In genomic region chr14:23054000-23054811, GRCh38 we compare ENCODE assay signal across 1 cellular context.
TF ChIP-seq lines count a peak whose summit lies in the region.

No MANE protein-coding gene starts in this region.

TF ChIP-seq in K562, 482 proteins besides CTCF, POLR2A, EP300 and RAD21 (continued from another document):
- 0 out of 4 replicates have a peak, but pooled peaks of 1 of the 2 experiments have one; percentile 39 for TF ChIP-seq MNT (conservative IDR thresholded peaks at IDR 0.05)
- no peak for TF ChIP-seq HINFP (tag; conservative IDR thresholded peaks at IDR 0.05; ENCODE audit: low read depth)
- no peak for TF ChIP-seq SMARCE1 (IDR thresholded peaks at IDR 0.05)
- no peak for TF ChIP-seq ZNF354B (CRISPR knock-in tag; IDR thresholded peaks at IDR 0.05)
- TF ChIP-seq AFF1 (IDR thresholded peaks at IDR 0.05; ENCODE audit: low read depth in 1 of 2, partially characterized antibody in 2 of 2): no peak
- no peak for TF ChIP-seq ZBTB8A (IDR thresholded peaks at IDR 0.05; ENCODE audit: partially characterized antibody)
- TF ChIP-seq PPARD (CRISPR knock-in tag; IDR thresholded peaks at IDR 0.05): no peak
